In genomic region chr1:20634065-20634593, GRCh38 we compare ENCODE assay signal across 8 cellular contexts. TPM values are rescaled to one million over a fixed set of nuclear protein-coding genes. Genes with fewer than 3 reads are reported as not detected.
DNase-seq lines count a peak whose midpoint lies in the region; ATAC-seq, FAIRE-seq and TF ChIP-seq lines count a peak whose summit lies in the region.

No MANE protein-coding gene starts in this region.

- H3K9me3 ChIP-seq in heart left ventricle, result no peaks in the 10 kb centered on the region
- H3K9me3 ChIP-seq in hepatocyte (ENCODE audit: low read depth), result no peaks in the 10 kb centered on the region

- POLR2A ChIA-PET in activated CD4-positive, alpha-beta memory T cell treated with anti-CD3 and anti-CD28 coated beads, Interleukin-2, amount 10 ng/mL, durations not matched to agents 7 days and 5 days (lab: Charles Lee), result interaction anchor here (0.8 to 2.7 kb wide), 11 partner anchors 12 to 153 kb away, joined by 3 to 19 read pairs (median 4); partner anchors contain the start of genes CDA, DDOST and HP1BP3

- ATAC-seq in heart left ventricle, result peak in 3 of 4 donors; percentile 1 to 8 (median 7)
- ATAC-seq in Right ventricle myocardium inferior, result no peak
- ATAC-seq in stimulated activated memory B cell treated with anti-CD40 and anti-IgM and Interleukin-4, amounts not matched to agents 10 μg/mL and 1 μg/mL and 100 μg/mL, for 72 hours, result no peak
- ATAC-seq in HG03139 (IDR thresholded peaks at IDR 0.05; ENCODE audit: unreplicated experiment), result no peak

- H3K27ac Mint-ChIP-seq in activated CD4-positive, alpha-beta memory T cell treated with anti-CD3 and anti-CD28 coated beads, Interleukin-2, amount 10 ng/mL, durations not matched to agents 7 days and 5 days, result peak overlapping the region; percentile 21
- H3K27ac Mint-ChIP-seq in stimulated activated memory B cell treated with anti-CD40 and anti-IgM and Interleukin-4, amounts not matched to agents 10 μg/mL and 1 μg/mL and 100 μg/mL, for 72 hours, result peak overlapping the region; percentile 69

- TF ChIP-seq CTCF in heart left ventricle (IDR thresholded peaks at IDR 0.05), result no peak
- TF ChIP-seq CTCF in hepatocyte (IDR thresholded peaks at IDR 0.05; ENCODE audit: poor library complexity), result no peak

- WGBS in heart left ventricle, 4 donors, result 3 to 5% (median 3%) methylated on average over 11 of the region's 11 CpGs
- WGBS in hepatocyte (ENCODE audit: low lambda C conversion rate, missing lambda C conversion rate), result 2% methylated on average over 11 of the region's 11 CpGs

- H3K4me2 ChIP-seq in hepatocyte, result peak overlapping the region; percentile 95

- peaks cover 14% of the 10 kb centered on the region for H3K4me1 Mint-ChIP-seq in activated CD4-positive, alpha-beta memory T cell treated with anti-CD3 and anti-CD28 coated beads, Interleukin-2, amount 10 ng/mL, durations not matched to agents 7 days and 5 days
- H3K4me1 Mint-ChIP-seq in stimulated activated memory B cell treated with anti-CD40 and anti-IgM and Interleukin-4, amounts not matched to agents 10 μg/mL and 1 μg/mL and 100 μg/mL, for 72 hours, result peaks cover 17% of the 10 kb centered on the region

- H3K79me2 ChIP-seq in hepatocyte, result peaks cover 5% of the 10 kb centered on the region

- peak overlapping the region in 11 of 12 donors; percentile 89 to 100 (median 97) for H3K27ac ChIP-seq in heart left ventricle
- peak overlapping the region; percentile 96 for H3K27ac ChIP-seq in hepatocyte

- H3K4me1 ChIP-seq in heart left ventricle, result peaks cover 0 to 31% (median 15%) of the 10 kb centered on the region in 12 donors
- H3K4me1 ChIP-seq in hepatocyte (ENCODE audit: insufficient read depth), result peaks cover 4% of the 10 kb centered on the region

- H4K20me1 ChIP-seq in hepatocyte (ENCODE audit: insufficient read depth, poor library complexity, severe bottlenecking), result peaks cover 6% of the 10 kb centered on the region

- no peaks in the 10 kb centered on the region for H3K27me3 ChIP-seq in heart left ventricle
- H3K27me3 ChIP-seq in hepatocyte, result no peaks in the 10 kb centered on the region

- no peaks in the 10 kb centered on the region for H3K9me2 ChIP-seq in hepatocyte (replicated peaks; ENCODE audit: insufficient read depth)

- no peaks in the 10 kb centered on the region for H3K36me3 Mint-ChIP-seq in activated CD4-positive, alpha-beta memory T cell treated with anti-CD3 and anti-CD28 coated beads, Interleukin-2, amount 10 ng/mL, durations not matched to agents 7 days and 5 days (ENCODE audit: low read depth)
- peaks cover 7% of the 10 kb centered on the region for H3K36me3 Mint-ChIP-seq in stimulated activated memory B cell treated with anti-CD40 and anti-IgM and Interleukin-4, amounts not matched to agents 10 μg/mL and 1 μg/mL and 100 μg/mL, for 72 hours

- H3K4me3 Mint-ChIP-seq in activated CD4-positive, alpha-beta memory T cell treated with anti-CD3 and anti-CD28 coated beads, Interleukin-2, amount 10 ng/mL, durations not matched to agents 7 days and 5 days, result peak overlapping the region; percentile 77
- H3K4me3 Mint-ChIP-seq in stimulated activated memory B cell treated with anti-CD40 and anti-IgM and Interleukin-4, amounts not matched to agents 10 μg/mL and 1 μg/mL and 100 μg/mL, for 72 hours, result peak overlapping the region; percentile 78

- H3K4me3 ChIP-seq in heart left ventricle (peak overlapping the region; percentile 81 to 100 (median 97)), hepatocyte (peak overlapping the region; percentile 81)

- CTCF ChIA-PET in activated CD4-positive, alpha-beta memory T cell treated with anti-CD3 and anti-CD28 coated beads, Interleukin-2, amount 10 ng/mL, durations not matched to agents 7 days and 5 days (lab: Charles Lee), result interaction anchor here (0.6 to 3.5 kb wide), 23 partner anchors 8 to 751 kb away, joined by 3 to 37 read pairs (median 4); partner anchors contain the start of genes CDA and DDOST

- no peak for DNase-seq in heart left ventricle
- DNase-seq in Right ventricle myocardium inferior (ENCODE audit: missing footprints), result no peak
- DNase-seq in activated CD4-positive, alpha-beta memory T cell treated with anti-CD3 and anti-CD28 coated beads, Interleukin-2, amount 10 ng/mL, durations not matched to agents 7 days and 5 days, result peak; percentile 21
- peak; percentile 15 for DNase-seq in hepatocyte (ENCODE audit: low spot score)
- no peak for DNase-seq in GM12891 (ENCODE audit: insufficient read length, low spot score)
- no peak for DNase-seq in activated CD4-positive, CD25-positive, alpha-beta regulatory T cell treated with anti-CD3 and anti-CD28 coated beads, Interleukin-2, amount 50 U/mL, for 72 hours

- intact Hi-C loops in heart left ventricle (cut with DNase I), result loop anchor here in 7 of 10 donors (1.0 to 5.0 kb wide), 5 partner anchors 27 to 127 kb away; partner anchors contain the start of genes CDA (in 1 of the 7), DDOST (in 1 of the 7) and MUL1 (in 1 of the 7)
- intact Hi-C loops in Right ventricle myocardium inferior (cut with DNase I), result loop anchor here (5.0 kb wide), 1 partner anchor 57 kb away; no protein-coding TSS in a partner anchor

- H3K36me3 ChIP-seq in heart left ventricle, result peaks cover 0 to 32% (median 28%) of the 10 kb centered on the region in 9 donors
- no peaks in the 10 kb centered on the region for H3K36me3 ChIP-seq in hepatocyte (replicated peaks; ENCODE audit: insufficient read depth, low read depth)

- FAIRE-seq in GM12891 (lab: Jason Lieb, UNC), result no peak

- H3K9me3 Mint-ChIP-seq in activated CD4-positive, alpha-beta memory T cell treated with anti-CD3 and anti-CD28 coated beads, Interleukin-2, amount 10 ng/mL, durations not matched to agents 7 days and 5 days, result no peaks in the 10 kb centered on the region
- H3K9me3 Mint-ChIP-seq in stimulated activated memory B cell treated with anti-CD40 and anti-IgM and Interleukin-4, amounts not matched to agents 10 μg/mL and 1 μg/mL and 100 μg/mL, for 72 hours, result no peaks in the 10 kb centered on the region

- peak overlapping the region; percentile 96 for H2AFZ ChIP-seq in hepatocyte

- H3K27me3 Mint-ChIP-seq in activated CD4-positive, alpha-beta memory T cell treated with anti-CD3 and anti-CD28 coated beads, Interleukin-2, amount 10 ng/mL, durations not matched to agents 7 days and 5 days, result peaks cover 7% of the 10 kb centered on the region
- no peaks in the 10 kb centered on the region for H3K27me3 Mint-ChIP-seq in stimulated activated memory B cell treated with anti-CD40 and anti-IgM and Interleukin-4, amounts not matched to agents 10 μg/mL and 1 μg/mL and 100 μg/mL, for 72 hours

- TF ChIP-seq POLR2A in heart left ventricle (IDR thresholded peaks at IDR 0.05), result no peak
- TF ChIP-seq POLR2A in GM12891 (IDR thresholded peaks at IDR 0.05; ENCODE audit: low read depth, low read length), result no peak

TF ChIP-seq in GM12891, 5 proteins besides CTCF, POLR2A, EP300 and RAD21:
- no peak for TF ChIP-seq TAF1 (IDR thresholded peaks at IDR 0.05; ENCODE audit: low read depth, low read length)
- TF ChIP-seq POU2F2 (IDR thresholded peaks at IDR 0.05; ENCODE audit: low read depth, low read length), result no peak
- no peak for TF ChIP-seq POLR2AphosphoS5 (IDR thresholded peaks at IDR 0.05; ENCODE audit: low read depth, low read length)
- TF ChIP-seq PAX5 (IDR thresholded peaks at IDR 0.05; ENCODE audit: insufficient read depth, low read length, severe bottlenecking), result no peak
- TF ChIP-seq SPI1 (IDR thresholded peaks at IDR 0.05; ENCODE audit: low read depth, low read length), result no peak

RNA-seq across cellular contexts. Expression of gene PINK1, which starts 0.9 kb away (rescaled TPM):
- total RNA-seq in heart left ventricle (100 to 1,000 TPM; 147 to 418 (median 258) TPM), Right ventricle myocardium inferior (288 TPM), hepatocyte (60.5 and 73.2 TPM in 2 replicates)
- polyA plus RNA-seq in heart left ventricle (100 to 1,000 TPM; 210 to 314 TPM), hepatocyte (84.1 and 96.4 TPM in 2 replicates)
- total RNA-seq in activated CD4-positive, alpha-beta memory T cell treated with anti-CD3 and anti-CD28 coated beads, Interleukin-2, amount 10 ng/mL, durations not matched to agents 7 days and 5 days, result 1 to 10 TPM; 6.6 TPM
- polyA plus RNA-seq in GM12891 (2012; ENCODE audit: low read depth, missing spikeins), result 1.9 TPM

RNA-seq across cellular contexts. Expression of gene DDOST, which starts 27.0 kb away (rescaled TPM):
- total RNA-seq in heart left ventricle (100 to 1,000 TPM; 110 to 175 (median 128) TPM), Right ventricle myocardium inferior (150 TPM), hepatocyte (320 and 326 TPM in 2 replicates)
- polyA plus RNA-seq in heart left ventricle (100 to 1,000 TPM in 1 of 2 donors, 10 to 100 TPM in 1; 88.9 to 211 TPM), hepatocyte (393 and 405 TPM in 2 replicates)
- 100 to 1,000 TPM; 171 to 182 TPM for total RNA-seq in activated CD4-positive, alpha-beta memory T cell treated with anti-CD3 and anti-CD28 coated beads, Interleukin-2, amount 10 ng/mL, durations not matched to agents 7 days and 5 days
- 117 TPM for polyA plus RNA-seq in GM12891 (2012; ENCODE audit: low read depth, missing spikeins)

RNA-seq across cellular contexts. Expression of gene CDA, which starts 45.2 kb away (rescaled TPM):
- total RNA-seq in heart left ventricle (1 to 10 TPM in 7 of 9 donors, under 1 TPM in 2; 0.63 to 7.6 (median 2.8) TPM), Right ventricle myocardium inferior (3.2 TPM), hepatocyte (2.1 and 3.2 TPM in 2 replicates)
- polyA plus RNA-seq in heart left ventricle (1 to 10 TPM; 2.9 to 5.1 TPM), hepatocyte (2.1 and 3.8 TPM in 2 replicates)
- total RNA-seq in activated CD4-positive, alpha-beta memory T cell treated with anti-CD3 and anti-CD28 coated beads, Interleukin-2, amount 10 ng/mL, durations not matched to agents 7 days and 5 days, result not detected
- not detected for polyA plus RNA-seq in GM12891 (2012; ENCODE audit: low read depth, missing spikeins)

Comparison
In these comparisons a context has a peak if more than half of its experiments do, and no peak if none do; other contexts are left out.
1. ATAC-seq: peak in heart left ventricle (3 of 4); none in Right ventricle myocardium inferior (single experiment), stimulated activated memory B cell treated with anti-CD40 and anti-IgM and Interleukin-4, amounts not matched to agents 10 μg/mL and 1 μg/mL and 100 μg/mL, for 72 hours (single experiment) and HG03139 (single experiment).
2. DNase-seq: peak in activated CD4-positive, alpha-beta memory T cell treated with anti-CD3 and anti-CD28 coated beads, Interleukin-2, amount 10 ng/mL, durations not matched to agents 7 days and 5 days (single experiment) and hepatocyte (single experiment); none in heart left ventricle (0 of 5), Right ventricle myocardium inferior (single experiment), GM12891 (single experiment) and activated CD4-positive, CD25-positive, alpha-beta regulatory T cell treated with anti-CD3 and anti-CD28 coated beads, Interleukin-2, amount 50 U/mL, for 72 hours (single experiment).